In the genomic region with DNA sequence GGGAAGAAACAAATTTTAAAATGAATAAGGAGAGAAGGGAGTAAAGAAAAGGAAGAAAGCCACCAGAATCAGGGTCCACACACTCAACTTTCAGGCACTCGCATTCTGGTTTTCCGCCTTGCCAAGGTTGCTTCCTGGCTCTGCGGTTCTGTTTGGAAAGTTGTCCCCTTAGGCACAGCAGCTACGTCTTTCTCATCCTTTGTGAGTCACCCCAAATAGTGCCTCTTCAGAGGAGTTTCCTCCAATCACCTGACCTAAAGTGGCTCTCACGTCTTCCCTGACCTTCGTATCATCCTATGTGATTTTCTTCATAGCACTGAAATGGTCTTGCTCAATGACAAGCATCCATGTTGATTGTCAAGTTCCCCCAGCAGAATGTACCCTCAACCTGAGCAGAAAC, we compare ENCODE assay signal across 34 cellular contexts.
"Had no signal": no experiment of that assay in that cellular context is flagged by ENCODE, and none has a peak within 500 bp of the region (broad histone marks: within the 10 kb centered on the region; RNA-seq: fewer than 3 reads in every experiment).

No MANE protein-coding gene starts in this region.

- H3K4me3 ChIP-seq: cardiac muscle cell, colonic mucosa, esophagus muscularis mucosa, gastroesophageal sphincter, heart right ventricle, hepatocyte had no signal

- H3K9me3 Mint-ChIP-seq: activated B cell treated with CpG ODN at 0.5 μM for 24 hours; activated CD8-positive, alpha-beta T cell treated with anti-CD3 and anti-CD28 coated beads for 36 hours; activated T-cell treated with anti-CD3 and anti-CD28 coated beads, Interleukin-2, amount 50 U/mL, for 4 hours; activated T-helper 17 cell treated with anti-CD3 and anti-CD28 coated beads, Interleukin-2, amount 50 U/mL, for 72 hours; endodermal cell; T-helper 2 cell treated with Interferon-gamma antibody and Interleukin-4, amounts not matched to agents 5 μg/mL and 100 μg/mL, for 36 hours had no signal

- DNase-seq: activated B cell treated with CpG ODN at 0.5 μM for 24 hours; activated CD4-positive, alpha-beta T cell treated with anti-CD3 and anti-CD28 coated beads for 48 hours; activated CD4-positive, alpha-beta T cell treated with anti-CD3 and anti-CD28 coated beads, Interleukin-2, amount 50 U/mL, for 1 hour; activated CD4-positive, alpha-beta T cell treated with anti-CD3 and anti-CD28 coated beads, Interleukin-2, amount 50 U/mL, for 48 hours; activated CD8-positive, alpha-beta memory T cell treated with anti-CD3 and anti-CD28 coated beads for 24 hours; activated CD8-positive, alpha-beta T cell treated with anti-CD3 and anti-CD28 coated beads for 36 hours; activated effector memory CD4-positive, alpha-beta T cell treated with Interleukin-2 at 50 U/mL for 16 hours; activated gamma-delta T cell treated with Interleukin-2 at 50 U/mL for 16 hours; activated naive CD4-positive, alpha-beta T cell treated with anti-CD3 and anti-CD28 coated beads, Interleukin-2, amount 50 U/mL, for 16 hours; activated naive CD4-positive, alpha-beta T cell treated with Interleukin-2 at 50 U/mL for 16 hours; activated T-cell treated with anti-CD3 and anti-CD28 coated beads, Interleukin-2, amount 50 U/mL, for 4 hours; amniotic stem cell; anterior cingulate cortex; brain microvascular endothelial cell; central memory CD4-positive, alpha-beta T cell; cerebellar nuclear complex; colonic mucosa; effector memory CD4-positive, alpha-beta T cell; endodermal cell; erythroblast; foreskin melanocyte; heart right ventricle; T-helper 17 cell; T1000; WERI-Rb-1 had no signal

- H3K4me1 Mint-ChIP-seq: activated B cell treated with CpG ODN at 0.5 μM for 24 hours; activated T-helper 17 cell treated with anti-CD3 and anti-CD28 coated beads, Interleukin-2, amount 50 U/mL, for 72 hours; endodermal cell; T-helper 17 cell had no signal

- H3K27ac ChIP-seq: brain microvascular endothelial cell, cardiac muscle cell, colonic mucosa, esophagus muscularis mucosa, gastroesophageal sphincter, heart right ventricle, hepatocyte, WERI-Rb-1 had no signal

- H3K4me1 ChIP-seq: colonic mucosa, esophagus muscularis mucosa, gastroesophageal sphincter, heart right ventricle had no signal

- ATAC-seq: activated CD4-positive, CD25-positive, alpha-beta regulatory T cell treated with anti-CD3 and anti-CD28 coated beads, Interleukin-2, amount 50 U/mL, for 24 hours; activated CD8-positive, alpha-beta T cell treated with anti-CD3 and anti-CD28 coated beads for 36 hours; activated T-cell treated with anti-CD3 and anti-CD28 coated beads, Interleukin-2, amount 50 U/mL, for 4 hours; activated T-helper 17 cell treated with anti-CD3 and anti-CD28 coated beads, Interleukin-2, amount 50 U/mL, for 72 hours; gastroesophageal sphincter; heart right ventricle; T-helper 17 cell had no signal

- H3K36me3 Mint-ChIP-seq: activated naive CD8-positive, alpha-beta T cell had no signal

- H3K36me3 ChIP-seq: brain microvascular endothelial cell, cardiac muscle cell, colonic mucosa, esophagus muscularis mucosa, gastroesophageal sphincter, heart right ventricle, WERI-Rb-1 had no signal

- H3K27me3 Mint-ChIP-seq: activated B cell treated with CpG ODN at 0.5 μM for 24 hours had no signal

- H3K27me3 ChIP-seq: brain microvascular endothelial cell, colonic mucosa, esophagus muscularis mucosa, gastroesophageal sphincter, hepatocyte had no signal

- FAIRE-seq: astrocyte had no signal

- H3K4me3 Mint-ChIP-seq: activated B cell treated with CpG ODN at 0.5 μM for 24 hours; activated CD8-positive, alpha-beta T cell treated with anti-CD3 and anti-CD28 coated beads for 36 hours; activated naive CD8-positive, alpha-beta T cell; activated T-cell treated with anti-CD3 and anti-CD28 coated beads, Interleukin-2, amount 50 U/mL, for 4 hours; activated T-helper 17 cell treated with anti-CD3 and anti-CD28 coated beads, Interleukin-2, amount 50 U/mL, for 72 hours; endodermal cell; T-helper 17 cell; T-helper 2 cell treated with Interferon-gamma antibody and Interleukin-4, amounts not matched to agents 5 μg/mL and 100 μg/mL, for 36 hours had no signal

- H3K27ac Mint-ChIP-seq: activated B cell treated with CpG ODN at 0.5 μM for 24 hours; activated CD8-positive, alpha-beta T cell treated with anti-CD3 and anti-CD28 coated beads for 36 hours; activated naive CD8-positive, alpha-beta T cell; activated T-helper 17 cell treated with anti-CD3 and anti-CD28 coated beads, Interleukin-2, amount 50 U/mL, for 72 hours; endodermal cell; T-helper 17 cell; T-helper 2 cell treated with Interferon-gamma antibody and Interleukin-4, amounts not matched to agents 5 μg/mL and 100 μg/mL, for 36 hours had no signal

- H3K9me3 ChIP-seq: colonic mucosa, esophagus muscularis mucosa, gastroesophageal sphincter, heart right ventricle had no signal
